Comparison of ENCODE assay signal across 8 cellular contexts in the genomic region with DNA sequence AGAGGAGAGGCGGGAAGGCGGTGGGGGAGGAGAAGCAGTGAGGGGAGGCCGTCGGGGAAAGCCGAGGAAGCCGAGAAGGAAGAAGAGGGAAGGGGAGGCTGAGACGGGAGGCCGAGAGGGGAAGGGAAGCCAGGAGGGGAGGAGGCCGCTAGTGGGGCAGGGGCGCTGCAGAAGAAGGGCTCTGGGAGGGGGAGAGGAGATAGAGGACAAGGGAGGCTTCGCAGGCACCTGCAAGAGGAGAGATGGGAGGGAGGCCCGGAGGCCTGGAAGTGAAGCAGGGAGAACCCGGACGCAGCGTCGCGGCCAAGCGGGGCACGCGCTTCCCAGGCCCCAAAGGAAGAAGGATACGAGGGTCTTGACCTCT. TPM values are rescaled to one million over a fixed set of nuclear protein-coding genes. Genes with fewer than 3 reads are reported as not detected.
DNase-seq lines count a peak whose midpoint lies in the region; ATAC-seq and TF ChIP-seq lines count a peak whose summit lies in the region.

No MANE protein-coding gene starts in this region.

- H3K4me3 ChIP-seq in right atrium auricular region: peak overlapping the region; percentile 75 to 79
- peak overlapping the region; percentile 76 to 93 (median 85) for H3K4me3 ChIP-seq in skeletal muscle tissue (ENCODE audit: low read length in 3 of 3)

- peak; percentile 2 for ATAC-seq in HG03521 (IDR thresholded peaks at IDR 0.05; ENCODE audit: unreplicated experiment)
- ATAC-seq in activated T-helper 17 cell treated with anti-CD3 and anti-CD28 coated beads, Interleukin-2, amount 50 U/mL, for 72 hours (replicated peaks): no peak
- ATAC-seq in HG03039 (IDR thresholded peaks at IDR 0.05; ENCODE audit: unreplicated experiment): no peak

- H3K27me3 Mint-ChIP-seq in activated T-helper 17 cell treated with anti-CD3 and anti-CD28 coated beads, Interleukin-2, amount 50 U/mL, for 72 hours: peaks cover 3% of the 10 kb centered on the region

- H3K27me3 ChIP-seq in right atrium auricular region (no peaks in the 10 kb centered on the region), skeletal muscle tissue (ENCODE audit: control insufficient read depth in 3 of 3, insufficient read depth in 3 of 3, low read length in 3 of 3) (no peaks in the 10 kb centered on the region)

- no peaks in the 10 kb centered on the region for H3K36me3 ChIP-seq in right atrium auricular region
- no peaks in the 10 kb centered on the region for H3K36me3 ChIP-seq in skeletal muscle tissue (ENCODE audit: control insufficient read depth in 3 of 3, insufficient read depth in 3 of 3, low read length in 3 of 3)

- H3K36me3 Mint-ChIP-seq in activated T-helper 17 cell treated with anti-CD3 and anti-CD28 coated beads, Interleukin-2, amount 50 U/mL, for 72 hours (ENCODE audit: low read depth): peaks cover 36% of the 10 kb centered on the region

- DNase-seq in NCI-H1105 treated with DMSO at 0.1 percent for 48 hours (lab: John Stamatoyannopoulos, UW) (peak; percentile 55), NCI-H1105 (lab: John Stamatoyannopoulos, UW) (no peak), right atrium auricular region (ENCODE audit: low spot score) (no peak), NCI-H1048 (lab: John Stamatoyannopoulos, UW) (no peak)

- H3K9me3 Mint-ChIP-seq in activated T-helper 17 cell treated with anti-CD3 and anti-CD28 coated beads, Interleukin-2, amount 50 U/mL, for 72 hours: no peaks in the 10 kb centered on the region

- no peaks in the 10 kb centered on the region for H3K9me3 ChIP-seq in right atrium auricular region
- H3K9me3 ChIP-seq in skeletal muscle tissue (ENCODE audit: control insufficient read depth in 3 of 3, low read length in 3 of 3): no peaks in the 10 kb centered on the region

- peaks cover 18% of the 10 kb centered on the region for H3K4me1 Mint-ChIP-seq in activated T-helper 17 cell treated with anti-CD3 and anti-CD28 coated beads, Interleukin-2, amount 50 U/mL, for 72 hours

- H3K27ac Mint-ChIP-seq in activated T-helper 17 cell treated with anti-CD3 and anti-CD28 coated beads, Interleukin-2, amount 50 U/mL, for 72 hours: peak overlapping the region; percentile 94

- TF ChIP-seq CTCF in right atrium auricular region (IDR thresholded peaks at IDR 0.05): no peak

- H3K9ac ChIP-seq in skeletal muscle tissue (ENCODE audit: low read depth in 1 of 3, low read length in 3 of 3): peak overlapping the region; percentile 79 to 88 (median 80)

- H3K4me3 Mint-ChIP-seq in activated T-helper 17 cell treated with anti-CD3 and anti-CD28 coated beads, Interleukin-2, amount 50 U/mL, for 72 hours: peak overlapping the region; percentile 98

- H3K27ac ChIP-seq in right atrium auricular region: peak overlapping the region; percentile 93 to 97
- H3K27ac ChIP-seq in skeletal muscle tissue (ENCODE audit: low read depth, low read length): peak overlapping the region; percentile 90

- H3K4me1 ChIP-seq in right atrium auricular region (peaks cover 0 to 32% of the 10 kb centered on the region in 2 donors), skeletal muscle tissue (ENCODE audit: control insufficient read depth in 3 of 3, insufficient read depth in 3 of 3, low read length in 3 of 3) (peaks cover 16 to 21% (median 18%) of the 10 kb centered on the region in 3 donors)

RNA-seq across cellular contexts. Expression of gene C17orf58, which starts 2.3 kb away (rescaled TPM):
- total RNA-seq in activated T-helper 17 cell treated with anti-CD3 and anti-CD28 coated beads, Interleukin-2, amount 50 U/mL, for 72 hours: 10 to 100 TPM; 25.9 to 27.3 TPM
- total RNA-seq in right atrium auricular region (10 to 100 TPM in 1 of 2 donors, 1 to 10 TPM in 1; 6.9 to 10.1 TPM), skeletal muscle tissue (12.0 TPM)

RNA-seq across cellular contexts. Expression of gene KPNA2, which starts 41.6 kb away (rescaled TPM):
- total RNA-seq in activated T-helper 17 cell treated with anti-CD3 and anti-CD28 coated beads, Interleukin-2, amount 50 U/mL, for 72 hours: 100 to 1,000 TPM; 136 to 227 TPM
- 10 to 100 TPM; 17.9 to 19.2 TPM for total RNA-seq in right atrium auricular region
- total RNA-seq in skeletal muscle tissue: 31.3 TPM
